1 cellular context compared by ENCODE assay signal in genomic region chr4:72677886-72678285, GRCh38.
TF ChIP-seq lines count a peak whose summit lies in the region.

No MANE protein-coding gene starts in this region.

TF ChIP-seq in H1, 55 proteins besides CTCF, POLR2A, EP300 and RAD21:
- no peak for TF ChIP-seq CBX5 (IDR thresholded peaks at IDR 0.05; ENCODE audit: low read depth, low read length)
- TF ChIP-seq BRCA1 (IDR thresholded peaks at IDR 0.05; ENCODE audit: low read depth, low read length): no peak
- TF ChIP-seq SP2 (IDR thresholded peaks at IDR 0.05; ENCODE audit: low read length): no peak
- TF ChIP-seq ASH2L (IDR thresholded peaks at IDR 0.05; ENCODE audit: low read length): no peak
- no peak for TF ChIP-seq KDM5A (IDR thresholded peaks at IDR 0.05; ENCODE audit: low read length)
- TF ChIP-seq TAF7 (optimal IDR thresholded peaks at IDR 0.05; ENCODE audit: borderline replicate concordance, low read depth, low read length): no peak
